Comparison of ENCODE assay signal across 21 cellular contexts in genomic region chr7:129024125-129024524, GRCh38.
"Had no signal": no experiment of that assay in that cellular context is flagged by ENCODE, and none has a peak within 500 bp of the region (broad histone marks: within the 10 kb centered on the region; RNA-seq: fewer than 3 reads in every experiment).

No MANE protein-coding gene starts in this region.

- H3K27me3 ChIP-seq: ascending aorta, breast epithelium, gastrocnemius medialis, heart left ventricle, ovary, right lobe of liver, stomach had no signal

- H3K36me3 ChIP-seq: breast epithelium, gastrocnemius medialis, ovary had no signal

- H3K27ac ChIP-seq: ascending aorta, breast epithelium, coronary artery, gastrocnemius medialis, heart left ventricle, ovary, right lobe of liver, stomach had no signal

- H3K27me3 Mint-ChIP-seq: activated CD4-positive, alpha-beta T cell treated with anti-CD3 and anti-CD28 coated beads, Interleukin-2, amount 10 ng/mL, durations not matched to agents 7 days and 5 days; activated naive CD4-positive, alpha-beta T cell treated with anti-CD3 and anti-CD28 coated beads, Interleukin-2, amount 50 U/mL, for 24 hours had no signal

- H3K4me1 ChIP-seq: ascending aorta, breast epithelium, right lobe of liver had no signal

- H3K4me1 Mint-ChIP-seq: neural crest cell had no signal

- H3K9me3 Mint-ChIP-seq: activated CD4-positive, alpha-beta T cell treated with anti-CD3 and anti-CD28 coated beads, Interleukin-2, amount 10 ng/mL, durations not matched to agents 7 days and 5 days; activated naive CD4-positive, alpha-beta T cell treated with anti-CD3 and anti-CD28 coated beads, Interleukin-2, amount 50 U/mL, for 24 hours; activated T-cell treated with anti-CD3 and anti-CD28 coated beads, Interleukin-2, amount 50 U/mL, for 72 hours; mesothelial cell of epicardium; neural crest cell had no signal

- H3K27ac Mint-ChIP-seq: activated CD4-positive, alpha-beta T cell treated with anti-CD3 and anti-CD28 coated beads, Interleukin-2, amount 10 ng/mL, durations not matched to agents 7 days and 5 days; activated naive CD4-positive, alpha-beta T cell treated with anti-CD3 and anti-CD28 coated beads, Interleukin-2, amount 50 U/mL, for 24 hours; activated T-cell treated with anti-CD3 and anti-CD28 coated beads, Interleukin-2, amount 50 U/mL, for 72 hours; mesothelial cell of epicardium had no signal

- H3K9me3 ChIP-seq: ascending aorta, breast epithelium, gastrocnemius medialis, heart left ventricle, ovary, right lobe of liver, stomach had no signal

- ATAC-seq: activated CD4-positive, CD25-positive, alpha-beta regulatory T cell treated with anti-CD3 and anti-CD28 coated beads, Interleukin-2, amount 50 U/mL, for 24 hours; activated T-cell treated with anti-CD3 and anti-CD28 coated beads, Interleukin-2, amount 50 U/mL, for 72 hours; gastrocnemius medialis; heart left ventricle; right lobe of liver had no signal

- H3K4me3 ChIP-seq: ascending aorta, breast epithelium, coronary artery, gastrocnemius medialis, heart left ventricle, ovary, right lobe of liver, stomach had no signal

- DNase-seq: activated CD4-positive, alpha-beta T cell treated with anti-CD3 and anti-CD28 coated beads, Interleukin-2, amount 10 ng/mL, durations not matched to agents 7 days and 5 days; activated CD8-positive, alpha-beta memory T cell treated with anti-CD3 and anti-CD28 coated beads, Interleukin-2, amount 50 U/mL, for 4 hours; activated gamma-delta T cell; activated T-cell treated with anti-CD3 and anti-CD28 coated beads, Interleukin-2, amount 50 U/mL, for 72 hours; gastrocnemius medialis; heart left ventricle; ovary; right lobe of liver; small intestine; stimulated activated CD4-positive, alpha-beta T cell treated with anti-CD3 and anti-CD28 coated beads, Interleukin-15, amount 100 ng/mL, for 24 hours; stimulated activated CD4-positive, alpha-beta T cell treated with anti-CD3 and anti-CD28 coated beads, Interleukin-2, amount 100 ng/mL, for 48 hours; stomach; T-helper 1 cell; trophoblast cell had no signal

- H3K4me3 Mint-ChIP-seq: activated CD4-positive, alpha-beta T cell treated with anti-CD3 and anti-CD28 coated beads, Interleukin-2, amount 10 ng/mL, durations not matched to agents 7 days and 5 days; activated naive CD4-positive, alpha-beta T cell treated with anti-CD3 and anti-CD28 coated beads, Interleukin-2, amount 50 U/mL, for 24 hours; activated T-cell treated with anti-CD3 and anti-CD28 coated beads, Interleukin-2, amount 50 U/mL, for 72 hours; mesothelial cell of epicardium; neural crest cell had no signal
